ENCODE assay signal across 8 cellular contexts in the genomic region with DNA sequence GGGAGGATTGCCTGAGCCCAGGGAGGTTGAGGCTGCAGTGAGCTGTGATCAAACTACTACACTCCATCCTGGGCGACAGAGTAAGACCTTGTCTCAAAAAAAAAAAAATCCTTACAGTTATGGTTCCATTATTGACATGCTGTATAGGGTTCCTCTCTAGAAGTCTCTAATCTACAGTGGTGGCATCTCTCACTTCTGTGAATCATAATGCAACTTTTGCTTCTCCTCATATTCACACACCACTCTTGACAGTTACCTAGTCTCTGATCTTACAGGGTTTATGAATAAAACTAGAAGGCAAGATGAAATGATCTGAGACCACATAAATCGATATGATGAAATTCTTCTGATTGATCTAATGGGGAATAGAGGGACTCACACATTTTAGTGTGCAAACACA. TPM values are rescaled to one million over a fixed set of nuclear protein-coding genes. Genes with fewer than 3 reads are reported as not detected.
DNase-seq lines count a peak whose midpoint lies in the region; ATAC-seq and TF ChIP-seq lines count a peak whose summit lies in the region.

No MANE protein-coding gene starts in this region.

- H2BK20ac ChIP-seq in H9 (ENCODE audit: low read depth, low read length, poor library complexity, severe bottlenecking) = no peak overlapping the region

- POLR2A ChIA-PET in activated CD4-positive, alpha-beta T cell treated with anti-CD3 and anti-CD28 coated beads for 36 hours (lab: Charles Lee) = no interaction called here
- POLR2A ChIA-PET in T-cell (lab: Charles Lee) = no interaction called here

- DNase-seq in activated CD4-positive, alpha-beta T cell treated with anti-CD3 and anti-CD28 coated beads for 36 hours = peak; percentile 15
- no peak for DNase-seq in activated CD4-positive, alpha-beta T cell treated with anti-CD3 and anti-CD28 coated beads, Interleukin-2, amount 50 U/mL, for 48 hours
- DNase-seq in T-cell = no peak
- no peak for DNase-seq in spleen
- no peak for DNase-seq in H9
- DNase-seq in effector CD8-positive, alpha-beta T cell (lab: John Stamatoyannopoulos, UW) = no peak
- no peak for DNase-seq in globus pallidus (ENCODE audit: low spot score)

- no peak overlapping the region for H3K56ac ChIP-seq in H9 (ENCODE audit: insufficient read length, low read depth, low read length)

- H3K4me1 Mint-ChIP-seq in activated CD4-positive, alpha-beta T cell treated with anti-CD3 and anti-CD28 coated beads for 36 hours = peaks cover 67% of the 10 kb centered on the region
- H3K4me1 Mint-ChIP-seq in T-cell (peaks cover 60 to 78% (median 72%) of the 10 kb centered on the region in 3 donors), H9 (peaks cover 39 to 44% of the 10 kb centered on the region in 2 experiments)

- no peaks in the 10 kb centered on the region for H3K36me3 ChIP-seq in spleen

- H3T11ph ChIP-seq in H9 (ENCODE audit: low read length) = no peak overlapping the region

- H3K79me1 ChIP-seq in H9 (ENCODE audit: insufficient read depth, low read depth, low read length, poor library complexity, severe bottlenecking) = no peaks in the 10 kb centered on the region

- H3K4me1 ChIP-seq in spleen (peaks cover 0 to 75% (median 33%) of the 10 kb centered on the region in 6 donors), H9 (ENCODE audit: insufficient read depth, low read length) (no peaks in the 10 kb centered on the region)

- no peak overlapping the region for H4K8ac ChIP-seq in H9 (replicated peaks; ENCODE audit: insufficient read length, low read depth, low read length)

- no peaks in the 10 kb centered on the region for H3K27me3 Mint-ChIP-seq in activated CD4-positive, alpha-beta T cell treated with anti-CD3 and anti-CD28 coated beads for 36 hours
- no peaks in the 10 kb centered on the region for H3K27me3 Mint-ChIP-seq in T-cell
- H3K27me3 Mint-ChIP-seq in H9 (ENCODE audit: low read depth) = no peaks in the 10 kb centered on the region

- no peak overlapping the region for H3K23ac ChIP-seq in H9 (ENCODE audit: insufficient read length, low read depth, low read length)

- no peak overlapping the region for H2AFZ ChIP-seq in H9 (ENCODE audit: low read length)

- no peak overlapping the region for H2BK12ac ChIP-seq in H9 (ENCODE audit: insufficient read length, low read depth, low read length)

- H3K27ac Mint-ChIP-seq in activated CD4-positive, alpha-beta T cell treated with anti-CD3 and anti-CD28 coated beads for 36 hours = peak overlapping the region; percentile 96
- H3K27ac Mint-ChIP-seq in T-cell (peak overlapping the region; percentile 73 to 78), H9 (peak overlapping the region in 1 of 3 experiments; percentile 75; a peak in 2 of 7 replicates)

- H4K5ac ChIP-seq in H9 (ENCODE audit: insufficient read length, low read depth, low read length) = no peak overlapping the region

- no peak overlapping the region for H3K18ac ChIP-seq in H9 (ENCODE audit: insufficient read length, low read depth, low read length)

- H3K4me3 Mint-ChIP-seq in activated CD4-positive, alpha-beta T cell treated with anti-CD3 and anti-CD28 coated beads for 36 hours = peak overlapping the region; percentile 46
- H3K4me3 Mint-ChIP-seq in T-cell = peak overlapping the region; percentile 43 to 56 (median 49)
- no peak overlapping the region for H3K4me3 Mint-ChIP-seq in H9

- H3K4me3 ChIP-seq in spleen = no peak overlapping the region

- H2AK5ac ChIP-seq in H9 (ENCODE audit: insufficient read length, low read length) = no peak overlapping the region

- no peak overlapping the region for H3K14ac ChIP-seq in H9 (ENCODE audit: insufficient read depth, low read length)

- CTCF ChIA-PET in activated CD4-positive, alpha-beta T cell treated with anti-CD3 and anti-CD28 coated beads for 36 hours (lab: Charles Lee) = interaction anchor here (1.0 kb wide), 1 partner anchor 14 kb away, joined by 4 read pairs; no protein-coding TSS in a partner anchor
- CTCF ChIA-PET in T-cell (lab: Charles Lee) = interaction anchor here in 1 of 2 donors (0.6 to 2.2 kb wide), 4 partner anchors 35 to 162 kb away, joined by 3 to 17 read pairs (median 3); a partner anchor contains a TSS

- no peaks in the 10 kb centered on the region for H3K9me3 Mint-ChIP-seq in activated CD4-positive, alpha-beta T cell treated with anti-CD3 and anti-CD28 coated beads for 36 hours (ENCODE audit: low read depth)
- H3K9me3 Mint-ChIP-seq in T-cell = no peaks in the 10 kb centered on the region
- H3K9me3 Mint-ChIP-seq in H9 = peaks cover 0 to 53% of the 10 kb centered on the region in 2 experiments; a peak in 3 of 5 replicates

- H3K79me2 ChIP-seq in H9 (ENCODE audit: insufficient read depth, low read length) = no peaks in the 10 kb centered on the region

- TF ChIP-seq POLR2A in spleen (IDR thresholded peaks at IDR 0.05) = no peak

- H2BK15ac ChIP-seq in H9 (ENCODE audit: low read depth, low read length) = no peak overlapping the region

- no peak overlapping the region for H2BK5ac ChIP-seq in H9 (ENCODE audit: insufficient read length, low read length)

- peak; percentile 89 for ATAC-seq in activated CD4-positive, alpha-beta T cell treated with anti-CD3 and anti-CD28 coated beads for 36 hours
- ATAC-seq in HG02763 (IDR thresholded peaks at IDR 0.05; ENCODE audit: unreplicated experiment) = peak; percentile 55
- peak in 3 of 4 experiments; percentile 50 to 62 (median 53) for ATAC-seq in T-cell (replicated peaks in 1 of 4)

- H3K27ac ChIP-seq in spleen (peak overlapping the region in 6 of 8 donors; percentile 45 to 81 (median 70)), H9 (ENCODE audit: insufficient read length, low read depth, low read length) (no peak overlapping the region)

- H4K20me1 ChIP-seq in H9 (ENCODE audit: control insufficient read depth, insufficient read depth, insufficient read length) = no peaks in the 10 kb centered on the region

- WGBS in spleen, 5 donors = 28 to 72% (median 69%) methylated on average over 2 of the region's 2 CpGs
- no CpG with 5 or more reads among the region's 2 CpGs for WGBS in H9 (ENCODE audit: extremely low coverage, insufficient read length, low lambda C conversion rate)

- no peaks in the 10 kb centered on the region for H3K27me3 ChIP-seq in spleen (replicated peaks in 1 of 7)
- no peaks in the 10 kb centered on the region for H3K27me3 ChIP-seq in H9 (ENCODE audit: insufficient read depth, low read length)

- no peak overlapping the region for H3K4ac ChIP-seq in H9 (ENCODE audit: low read depth, low read length)

- H3K4me2 ChIP-seq in H9 (ENCODE audit: insufficient read depth, insufficient read length, low read length) = no peak overlapping the region

- H3K23me2 ChIP-seq in H9 (ENCODE audit: insufficient read length, low read depth, low read length, poor library complexity, severe bottlenecking) = no peaks in the 10 kb centered on the region

- no peak overlapping the region for H2BK120ac ChIP-seq in H9 (ENCODE audit: low read depth, low read length, poor library complexity, severe bottlenecking)

- no peaks in the 10 kb centered on the region for H3K9me3 ChIP-seq in spleen
- peaks cover 26% of the 10 kb centered on the region for H3K9me3 ChIP-seq in H9 (ENCODE audit: control insufficient read depth, low read depth, low read length)

- H4K91ac ChIP-seq in H9 (ENCODE audit: insufficient read length, low read depth, low read length) = no peak overlapping the region

- intact Hi-C loops in activated CD4-positive, alpha-beta T cell treated with anti-CD3 and anti-CD28 coated beads for 36 hours (cut with DNase I, micrococcal nuclease) = loop anchor here (1.0 to 2.0 kb wide), 4 partner anchors 8 to 189 kb away; a partner anchor contains a TSS
- intact Hi-C loops in spleen (cut with DNase I; ENCODE audit: low total_unique reads) = no loop called here

- H3K9ac ChIP-seq in H9 (ENCODE audit: extremely low read depth, insufficient read length, low read length) = no peak overlapping the region

- no peak for TF ChIP-seq CTCF in spleen (IDR thresholded peaks at IDR 0.05 in 8 of 11, conservative IDR thresholded peaks at IDR 0.05 in 3 of 11)
- TF ChIP-seq CTCF in H9 (conservative IDR thresholded peaks at IDR 0.05) = no peak

- H3K36me3 Mint-ChIP-seq in activated CD4-positive, alpha-beta T cell treated with anti-CD3 and anti-CD28 coated beads for 36 hours (ENCODE audit: low read depth) = peaks cover 7% of the 10 kb centered on the region
- H3K36me3 Mint-ChIP-seq in T-cell = peaks cover 3% of the 10 kb centered on the region
- H3K36me3 Mint-ChIP-seq in H9 (ENCODE audit: insufficient read depth in 1 of 3, low read depth in 3 of 3) = peaks cover 0 to 5% (median 4%) of the 10 kb centered on the region in 3 experiments; a peak in 3 of 7 replicates

RNA-seq across cellular contexts. Expression of a gene that starts 40.6 kb away (rescaled TPM):
- total RNA-seq in activated CD4-positive, alpha-beta T cell treated with anti-CD3 and anti-CD28 coated beads for 36 hours = 10 to 100 TPM; 37.2 to 47.3 TPM
- total RNA-seq in T-cell (100 to 1,000 TPM in 2 of 5 donors, 10 to 100 TPM in 3; 90.7 to 102 (median 94.5) TPM), spleen (10 to 100 TPM; 49.6 to 68.9 (median 56.6) TPM), H9 (2021) (6.2 and 6.5 TPM in 2 replicates)
- polyA plus RNA-seq in spleen = 10 to 100 TPM; 32.8 to 35.6 (median 33.3) TPM

Comparison
In these comparisons a context has a peak if more than half of its experiments do, and no peak if none do; other contexts are left out.
1. H3K4me3 Mint-ChIP-seq: peak in activated CD4-positive, alpha-beta T cell treated with anti-CD3 and anti-CD28 coated beads for 36 hours (single experiment) and T-cell (3 of 3); none in H9 (0 of 2).
2. Peak in every context shown above with its lines, with median percentiles within 50 percentile points of each other: ATAC-seq.